22 cellular contexts compared by ENCODE assay signal in the genomic region with DNA sequence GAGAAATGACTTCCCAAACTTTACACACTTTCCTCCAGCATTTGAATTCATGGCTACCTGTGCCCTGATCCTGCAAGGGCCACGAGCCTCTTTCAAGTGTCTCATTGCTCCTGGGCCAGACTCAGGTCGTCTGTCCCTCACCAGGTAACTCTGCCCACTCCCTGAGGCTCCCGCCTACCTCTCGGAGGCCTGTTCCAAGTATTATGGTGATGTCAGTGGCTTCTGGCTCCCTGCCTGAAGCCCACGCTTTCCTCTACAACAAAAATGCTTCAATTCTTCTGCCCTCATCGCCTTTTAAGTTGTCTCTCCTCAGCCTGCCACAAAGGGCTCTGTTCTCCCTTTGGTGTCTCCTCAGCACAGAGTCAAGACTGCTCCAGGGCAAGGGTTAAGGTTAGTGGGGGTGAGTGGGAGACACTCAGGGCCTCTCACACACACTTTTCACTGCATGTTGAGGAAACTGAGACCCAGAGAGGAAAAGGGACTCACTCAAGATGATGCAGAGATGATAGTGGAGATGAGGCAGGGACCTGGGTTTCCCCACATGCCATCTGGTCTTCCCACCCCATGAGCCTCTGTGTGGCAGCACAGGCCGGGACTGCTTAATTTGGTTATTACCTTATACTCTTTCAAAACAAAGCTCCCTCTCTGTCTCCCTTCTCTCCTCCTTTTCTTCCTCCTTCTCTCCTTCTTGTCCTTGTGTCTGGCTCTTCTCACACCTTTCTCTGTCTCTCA. TPM values are rescaled to one million over a fixed set of nuclear protein-coding genes. Genes with fewer than 3 reads are reported as not detected.
DNase-seq lines count a peak whose midpoint lies in the region; ATAC-seq and TF ChIP-seq lines count a peak whose summit lies in the region.
"Had no signal": no experiment of that assay in that cellular context is flagged by ENCODE, and none has a peak within 500 bp of the region (broad histone marks: within the 10 kb centered on the region; RNA-seq: fewer than 3 reads in every experiment).

No MANE protein-coding gene starts in this region.

- in situ Hi-C loops in SK-MEL-5 (cut with HindIII; ENCODE audit: low pct_unique_long_range_greater_than_20kb, low sequenced_read_pairs): no loop called here

- H3K27ac Mint-ChIP-seq in activated naive CD8-positive, alpha-beta T cell: peak overlapping the region; percentile 77
- H3K27ac Mint-ChIP-seq in type B pancreatic cell: no peak overlapping the region
- H3K27ac Mint-ChIP-seq: activated CD8-positive, alpha-beta memory T cell treated with anti-CD3 and anti-CD28 coated beads, Interleukin-2, amount 10 ng/mL, durations not matched to agents 7 days and 5 days; CD8-positive, alpha-beta memory T cell; endodermal cell had no signal

- H3K9me3 Mint-ChIP-seq in activated naive CD8-positive, alpha-beta T cell (ENCODE audit: low read depth): peaks cover 6% of the 10 kb centered on the region
- no peaks in the 10 kb centered on the region for H3K9me3 Mint-ChIP-seq in type B pancreatic cell

- H3K27ac ChIP-seq in HEK293 (ENCODE audit: extremely low read depth, low read depth, low read length): no peak overlapping the region
- H3K27ac ChIP-seq: coronary artery, stomach, upper lobe of left lung had no signal

- no peaks in the 10 kb centered on the region for H3K36me3 ChIP-seq in HEK293 (ENCODE audit: control insufficient read depth in 2 of 2, insufficient read depth in 1 of 2, low read length in 2 of 2)
- H3K36me3 ChIP-seq: stomach, upper lobe of left lung had no signal

- no peaks in the 10 kb centered on the region for H3K4me1 ChIP-seq in HEK293 (ENCODE audit: control insufficient read depth, insufficient read depth, low read length)
- H3K4me1 ChIP-seq: stomach, upper lobe of left lung had no signal

- POLR2A ChIA-PET in HEK293 (lab: Yijun Ruan, JAX): no interaction called here

- H3K9me3 ChIP-seq in HEK293 (ENCODE audit: control insufficient read depth, insufficient read depth, low read depth, low read length): no peaks in the 10 kb centered on the region

- H3K4me3 ChIP-seq in HEK293 (ENCODE audit: low read depth, low read length): no peak overlapping the region
- H3K4me3 ChIP-seq: coronary artery, stomach, upper lobe of left lung had no signal

- no peak overlapping the region for H3K4me3 Mint-ChIP-seq in activated naive CD8-positive, alpha-beta T cell
- no peak overlapping the region for H3K4me3 Mint-ChIP-seq in type B pancreatic cell
- H3K4me3 Mint-ChIP-seq: activated CD8-positive, alpha-beta memory T cell treated with anti-CD3 and anti-CD28 coated beads, Interleukin-2, amount 10 ng/mL, durations not matched to agents 7 days and 5 days; CD8-positive, alpha-beta memory T cell; endodermal cell; naive B cell had no signal

- peaks cover 7% of the 10 kb centered on the region for H3K36me3 Mint-ChIP-seq in activated naive CD8-positive, alpha-beta T cell
- H3K36me3 Mint-ChIP-seq in type B pancreatic cell: no peaks in the 10 kb centered on the region

- peaks cover 11% of the 10 kb centered on the region for H3K4me1 Mint-ChIP-seq in activated naive CD8-positive, alpha-beta T cell (ENCODE audit: low read depth)
- no peaks in the 10 kb centered on the region for H3K4me1 Mint-ChIP-seq in type B pancreatic cell (ENCODE audit: unreplicated experiment)
- H3K4me1 Mint-ChIP-seq: CD8-positive, alpha-beta memory T cell; endodermal cell had no signal

- H3K27me3 Mint-ChIP-seq in activated naive CD8-positive, alpha-beta T cell: peaks cover 2% of the 10 kb centered on the region
- peaks cover 14% of the 10 kb centered on the region for H3K27me3 Mint-ChIP-seq in type B pancreatic cell

- CTCF ChIA-PET in HEK293 (lab: Yijun Ruan, JAX): interaction anchor here (0.7 to 0.9 kb wide), 2 partner anchors 11 to 73 kb away, joined by 3 to 5 read pairs; no protein-coding TSS in a partner anchor

- DNase-seq in SK-MEL-5 (ENCODE audit: low read depth, low spot score): peak; percentile 6
- DNase-seq in stimulated activated CD4-positive, alpha-beta T cell treated with anti-CD3 and anti-CD28 coated beads, Interleukin-4, amount 100 ng/mL, for 1 hour: peak; percentile 15
- DNase-seq in type B pancreatic cell (ENCODE audit: extremely low spot score, unreplicated experiment): no peak
- no peak for DNase-seq in GM20000 (ENCODE audit: low spot score)
- DNase-seq: activated CD8-positive, alpha-beta memory T cell treated with anti-CD3 and anti-CD28 coated beads, Interleukin-2, amount 10 ng/mL, durations not matched to agents 7 days and 5 days; AML-193; CD8-positive, alpha-beta memory T cell; DMS79; endodermal cell; naive B cell; NCI-H146; NCI-H2171 treated with DMSO at 0.1 percent for 48 hours; NCI-H748 treated with DMSO at 0.1 percent for 48 hours; occipital lobe; SHP77 treated with DMSO at 0.1 percent for 48 hours; stomach; T-helper 1 cell; upper lobe of left lung had no signal

- TF ChIP-seq CTCF in HEK293 (tag by site-specific recombination; IDR thresholded peaks at IDR 0.05): no peak
- TF ChIP-seq CTCF in type B pancreatic cell (conservative IDR thresholded peaks at IDR 0.05): no peak
- TF ChIP-seq CTCF in GM20000 (IDR thresholded peaks at IDR 0.05; ENCODE audit: extremely low read depth, missing control alignments): no peak

- no peak for ATAC-seq in HG02981 (IDR thresholded peaks at IDR 0.05; ENCODE audit: unreplicated experiment)
- ATAC-seq: activated CD8-positive, alpha-beta memory T cell treated with anti-CD3 and anti-CD28 coated beads, Interleukin-2, amount 10 ng/mL, durations not matched to agents 7 days and 5 days had no signal

TF ChIP-seq in HEK293, 187 proteins besides CTCF, POLR2A, EP300 and RAD21:
- TF ChIP-seq WT1 (tag by site-specific recombination; IDR thresholded peaks at IDR 0.05) (no peak), ZNF510 (tag by site-specific recombination; IDR thresholded peaks at IDR 0.05; ENCODE audit: insufficient replicate concordance) (no peak), EGR2 (tag by site-specific recombination; IDR thresholded peaks at IDR 0.05; ENCODE audit: low read depth) (peak; percentile 83), ZNF2 (tag by site-specific recombination; IDR thresholded peaks at IDR 0.05) (no peak), ZFHX2 (tag by site-specific recombination; conservative IDR thresholded peaks at IDR 0.05) (peak; percentile 82), ZNF571 (tag by site-specific recombination; IDR thresholded peaks at IDR 0.05) (no peak), ZNF548 (tag by site-specific recombination; IDR thresholded peaks at IDR 0.05) (no peak), SCRT1 (tag by site-specific recombination; IDR thresholded peaks at IDR 0.05; ENCODE audit: borderline replicate concordance) (no peak)
- TF ChIP-seq, protein P1, sequence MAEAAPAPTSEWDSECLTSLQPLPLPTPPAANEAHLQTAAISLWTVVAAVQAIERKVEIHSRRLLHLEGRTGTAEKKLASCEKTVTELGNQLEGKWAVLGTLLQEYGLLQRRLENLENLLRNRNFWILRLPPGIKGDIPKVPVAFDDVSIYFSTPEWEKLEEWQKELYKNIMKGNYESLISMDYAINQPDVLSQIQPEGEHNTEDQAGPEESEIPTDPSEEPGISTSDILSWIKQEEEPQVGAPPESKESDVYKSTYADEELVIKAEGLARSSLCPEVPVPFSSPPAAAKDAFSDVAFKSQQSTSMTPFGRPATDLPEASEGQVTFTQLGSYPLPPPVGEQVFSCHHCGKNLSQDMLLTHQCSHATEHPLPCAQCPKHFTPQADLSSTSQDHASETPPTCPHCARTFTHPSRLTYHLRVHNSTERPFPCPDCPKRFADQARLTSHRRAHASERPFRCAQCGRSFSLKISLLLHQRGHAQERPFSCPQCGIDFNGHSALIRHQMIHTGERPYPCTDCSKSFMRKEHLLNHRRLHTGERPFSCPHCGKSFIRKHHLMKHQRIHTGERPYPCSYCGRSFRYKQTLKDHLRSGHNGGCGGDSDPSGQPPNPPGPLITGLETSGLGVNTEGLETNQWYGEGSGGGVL (tag by site-specific recombination; IDR thresholded peaks at IDR 0.05): no peak
- TF ChIP-seq, protein P2, sequence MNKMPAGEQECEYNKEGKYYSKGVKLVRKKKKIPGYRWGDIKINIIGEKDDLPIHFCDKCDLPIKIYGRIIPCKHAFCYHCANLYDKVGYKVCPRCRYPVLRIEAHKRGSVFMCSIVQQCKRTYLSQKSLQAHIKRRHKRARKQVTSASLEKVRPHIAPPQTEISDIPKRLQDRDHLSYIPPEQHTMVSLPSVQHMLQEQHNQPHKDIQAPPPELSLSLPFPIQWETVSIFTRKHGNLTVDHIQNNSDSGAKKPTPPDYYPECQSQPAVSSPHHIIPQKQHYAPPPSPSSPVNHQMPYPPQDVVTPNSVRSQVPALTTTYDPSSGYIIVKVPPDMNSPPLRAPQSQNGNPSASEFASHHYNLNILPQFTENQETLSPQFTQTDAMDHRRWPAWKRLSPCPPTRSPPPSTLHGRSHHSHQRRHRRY (tag by site-specific recombination; IDR thresholded peaks at IDR 0.05): no peak

RNA-seq across cellular contexts. Expression of a gene that starts 28.3 kb away (rescaled TPM):
- 0.63 and 0.75 TPM in 2 replicates for total RNA-seq in SK-MEL-5 (2014; rRNA removed; shearing (Covaris generic))
- polyA plus RNA-seq in SK-MEL-5 (2015; cell fraction: cytosol; rRNA removed): 1.7 and 1.9 TPM in 2 replicates
- polyA plus RNA-seq in SK-MEL-5 (2015; cell fraction: nucleus; rRNA removed): 0.80 TPM in 1 of 2 replicates, not detected in the other
- total RNA-seq in type B pancreatic cell (ENCODE audit: low replicate concordance): 17.6 and 26.7 TPM in 2 replicates
- polyA plus RNA-seq: CD8-positive, alpha-beta memory T cell had no signal

RNA-seq across cellular contexts. Expression of a gene that starts 39.9 kb away (rescaled TPM):
- total RNA-seq in SK-MEL-5 (2014; rRNA removed; shearing (Covaris generic)): 29.3 and 32.8 TPM in 2 replicates
- polyA plus RNA-seq in SK-MEL-5 (2015; cell fraction: cytosol; rRNA removed): 28.5 and 31.4 TPM in 2 replicates
- 17.6 and 22.7 TPM in 2 replicates for polyA plus RNA-seq in SK-MEL-5 (2015; cell fraction: nucleus; rRNA removed)
- 15.7 and 27.5 TPM in 2 replicates for total RNA-seq in type B pancreatic cell (ENCODE audit: low replicate concordance)

Comparison
In these comparisons a context has a peak if more than half of its experiments do, and no peak if none do; other contexts are left out.
1. DNase-seq: peak in SK-MEL-5 (single experiment) and stimulated activated CD4-positive, alpha-beta T cell treated with anti-CD3 and anti-CD28 coated beads, Interleukin-4, amount 100 ng/mL, for 1 hour (single experiment); none in type B pancreatic cell (single experiment) and GM20000 (single experiment).
2. RNA of a gene that starts 28.3 kb away (total RNA-seq): 17.6 to 26.7 TPM in type B pancreatic cell; 0.63 to 0.75 TPM in SK-MEL-5; every median in the first group is over 10 times any median in the second.